Comparison of ENCODE assay signal across 26 cellular contexts in genomic region chr3:190972840-190973270, GRCh38.
DNase-seq lines count a peak whose midpoint lies in the region; ATAC-seq and TF ChIP-seq lines count a peak whose summit lies in the region.
"Had no signal": no experiment of that assay in that cellular context is flagged by ENCODE, and none has a peak within 500 bp of the region (broad histone marks: within the 10 kb centered on the region; RNA-seq: fewer than 3 reads in every experiment).

No MANE protein-coding gene starts in this region.

- no peaks in the 10 kb centered on the region for H3K36me3 ChIP-seq in HEK293 (ENCODE audit: control insufficient read depth in 2 of 2, insufficient read depth in 1 of 2, low read length in 2 of 2)
- H3K36me3 ChIP-seq in smooth muscle cell (ENCODE audit: low read depth), result no peaks in the 10 kb centered on the region
- H3K36me3 ChIP-seq: BLaER1, spleen had no signal

- no peak overlapping the region for H3K9ac ChIP-seq in smooth muscle cell (ENCODE audit: low read depth)
- H3K9ac ChIP-seq: BLaER1, KMS-11 had no signal

- ATAC-seq in HG03139 (IDR thresholded peaks at IDR 0.05; ENCODE audit: unreplicated experiment), result no peak
- no peak for ATAC-seq in HG02763 (IDR thresholded peaks at IDR 0.05; ENCODE audit: unreplicated experiment)
- ATAC-seq: activated CD8-positive, alpha-beta T cell treated with anti-CD3 and anti-CD28 coated beads, Interleukin-2, amount 10 ng/mL, durations not matched to agents 7 days and 5 days; HCT116; naive thymus-derived CD4-positive, alpha-beta T cell; T-cell; WTC11 had no signal

- no peak for TF ChIP-seq CTCF in HEK293 (tag by site-specific recombination; IDR thresholded peaks at IDR 0.05)
- no peak for TF ChIP-seq CTCF in RWPE1 (conservative IDR thresholded peaks at IDR 0.05; ENCODE audit: low read depth)
- no peak for TF ChIP-seq CTCF in smooth muscle cell (IDR thresholded peaks at IDR 0.05; ENCODE audit: borderline replicate concordance, insufficient read depth, poor library complexity, severe bottlenecking)

- H3K4me3 ChIP-seq in HEK293 (ENCODE audit: low read depth, low read length) (no peak overlapping the region), smooth muscle cell (no peak overlapping the region)
- H3K4me3 ChIP-seq: BLaER1, lung, spleen had no signal

- H3K27me3 ChIP-seq in smooth muscle cell (ENCODE audit: low read depth), result no peaks in the 10 kb centered on the region
- H3K27me3 ChIP-seq: BLaER1, spleen had no signal

- H4K20me1 ChIP-seq in smooth muscle cell (ENCODE audit: low read depth), result no peaks in the 10 kb centered on the region
- H4K20me1 ChIP-seq: BLaER1 had no signal

- no peak overlapping the region for H3K4me2 ChIP-seq in smooth muscle cell
- H3K4me2 ChIP-seq: BLaER1, KMS-11 had no signal

- no peaks in the 10 kb centered on the region for H3K9me3 ChIP-seq in HEK293 (ENCODE audit: control insufficient read depth, insufficient read depth, low read depth, low read length)
- no peaks in the 10 kb centered on the region for H3K9me3 ChIP-seq in smooth muscle cell (replicated peaks; ENCODE audit: low read depth)
- H3K9me3 ChIP-seq: BLaER1, spleen had no signal

- 0% methylated on average over 1 of the region's 1 CpG for WGBS in smooth muscle cell (ENCODE audit: low lambda C conversion rate)

- H3F3A ChIP-seq in smooth muscle cell (ENCODE audit: low read depth), result no peaks in the 10 kb centered on the region

- no peak overlapping the region for H2AFZ ChIP-seq in smooth muscle cell (ENCODE audit: low read depth)

- H3K79me2 ChIP-seq in smooth muscle cell (ENCODE audit: low read depth), result no peaks in the 10 kb centered on the region

- CTCF ChIA-PET in HEK293 (lab: Yijun Ruan, JAX) (interaction anchor here (0.5 kb wide), 1 partner anchor 139 kb away, joined by 3 read pairs; no protein-coding TSS in a partner anchor), RWPE1 (lab: Yijun Ruan, JAX) (no interaction called here)

- DNase-seq in RWPE1 (ENCODE audit: low spot score) (peak; percentile 12), fibroblast of peridontal ligament (ENCODE audit: extremely low read depth) (peak; percentile 8), smooth muscle cell (lab: John Stamatoyannopoulos, UW; ENCODE audit: unreplicated experiment) (no peak), T-helper 1 cell (no peak)
- DNase-seq: activated CD8-positive, alpha-beta T cell treated with anti-CD3 and anti-CD28 coated beads, Interleukin-2, amount 10 ng/mL, durations not matched to agents 7 days and 5 days; activated naive CD8-positive, alpha-beta T cell treated with anti-CD3 and anti-CD28 coated beads, Interleukin-2, amount 10 ng/mL, durations not matched to agents 7 days and 5 days; activated T-cell treated with anti-CD3 and anti-CD28 coated beads, Interleukin-2, amount 50 U/mL, for 48 hours; Calu3; dermis blood vessel endothelial cell; GDM1; head of caudate nucleus; naive thymus-derived CD4-positive, alpha-beta T cell; NCI-H1105 treated with DMSO at 0.1 percent for 48 hours; posterior cingulate gyrus; spleen; stimulated activated CD8-positive, alpha-beta memory T cell treated with anti-CD3 and anti-CD28 coated beads, Interleukin-4, amount 100 ng/mL, for 48 hours; substantia nigra; T-cell had no signal

- no peak overlapping the region for H3K27ac ChIP-seq in HEK293 (ENCODE audit: extremely low read depth, low read depth, low read length)
- H3K27ac ChIP-seq in RWPE1, result no peak overlapping the region
- peak overlapping the region; percentile 57 for H3K27ac ChIP-seq in smooth muscle cell (ENCODE audit: low read depth)
- H3K27ac ChIP-seq: BLaER1, KMS-11, spleen had no signal

- POLR2A ChIA-PET in HEK293 (lab: Yijun Ruan, JAX), result no interaction called here
- POLR2A ChIA-PET in RWPE1 (lab: Yijun Ruan, JAX; ENCODE audit: low non-redundant PET), result no interaction called here

- H3K4me1 ChIP-seq in HEK293 (ENCODE audit: control insufficient read depth, insufficient read depth, low read length) (no peaks in the 10 kb centered on the region; the same call in none of the 2 replicates), smooth muscle cell (ENCODE audit: low read depth) (no peaks in the 10 kb centered on the region)
- H3K4me1 ChIP-seq: BLaER1, spleen had no signal

TF ChIP-seq in HEK293, 187 proteins besides CTCF, POLR2A, EP300 and RAD21 (continues in another document):
- TF ChIP-seq ZNF768 (tag by site-specific recombination; IDR thresholded peaks at IDR 0.05), result no peak
- no peak; the same call in 1 of the 2 replicates for TF ChIP-seq ZSCAN4 (tag by site-specific recombination; IDR thresholded peaks at IDR 0.05)
- TF ChIP-seq KLF16 (tag by site-specific recombination; IDR thresholded peaks at IDR 0.05), result no peak
- no peak for TF ChIP-seq ZNF266 (tag by site-specific recombination; IDR thresholded peaks at IDR 0.05; ENCODE audit: low read depth)
- TF ChIP-seq ZNF785 (tag by site-specific recombination; IDR thresholded peaks at IDR 0.05), result no peak
- peak; percentile 13; the same call in 1 of the 2 replicates for TF ChIP-seq ZBTB6 (tag by site-specific recombination; IDR thresholded peaks at IDR 0.05)
- no peak for TF ChIP-seq ZNF549 (tag by site-specific recombination; IDR thresholded peaks at IDR 0.05)
- no peak for TF ChIP-seq ZSCAN18 (tag by site-specific recombination; IDR thresholded peaks at IDR 0.05)
- TF ChIP-seq ZNF837 (tag by site-specific recombination; IDR thresholded peaks at IDR 0.05), result no peak
- TF ChIP-seq ZNF530 (tag by site-specific recombination; IDR thresholded peaks at IDR 0.05; ENCODE audit: low read depth), result no peak
- TF ChIP-seq ZNF26 (tag by site-specific recombination; IDR thresholded peaks at IDR 0.05), result no peak
- TF ChIP-seq ZNF132 (tag by site-specific recombination; IDR thresholded peaks at IDR 0.05; ENCODE audit: borderline replicate concordance), result no peak
- TF ChIP-seq ZBTB17 (tag by site-specific recombination; IDR thresholded peaks at IDR 0.05), result peak; percentile 81
- TF ChIP-seq ZSCAN30 (tag by site-specific recombination; IDR thresholded peaks at IDR 0.05), result peak; percentile 80; the same call in 1 of the 2 replicates
- TF ChIP-seq ZNF521 (tag by site-specific recombination; IDR thresholded peaks at IDR 0.05), result no peak
- TF ChIP-seq KLF8 (tag by site-specific recombination; IDR thresholded peaks at IDR 0.05), result peak; percentile 83
- TF ChIP-seq PATZ1 (tag by site-specific recombination; IDR thresholded peaks at IDR 0.05), result peak; percentile 84

Comparison
In these comparisons a context has a peak if more than half of its experiments do, and no peak if none do; other contexts are left out.
1. DNase-seq: peak in RWPE1 (single experiment) and fibroblast of peridontal ligament (single experiment); none in smooth muscle cell (single experiment) and T-helper 1 cell (0 of 5).